In the genomic region with DNA sequence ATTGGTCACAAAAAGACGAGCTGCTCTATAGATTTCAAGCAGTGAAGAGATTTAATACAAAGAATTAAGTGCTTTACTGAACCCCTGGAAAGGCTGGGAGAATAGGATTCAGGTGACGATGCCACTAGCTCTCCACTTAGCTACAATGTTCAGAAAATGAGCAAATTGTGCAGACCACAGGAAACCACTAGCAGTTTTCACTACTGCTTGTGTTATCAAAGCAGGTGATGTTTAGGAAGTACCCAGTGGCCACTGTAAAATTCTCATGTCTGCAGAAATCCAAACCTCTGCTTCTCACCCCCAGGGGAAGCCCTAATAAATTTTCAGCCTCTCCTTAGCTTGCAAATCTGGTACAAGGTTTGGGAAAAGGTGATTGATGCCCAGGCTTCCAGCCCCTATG, we compare ENCODE assay signal across 23 cellular contexts.
"Had no signal": no experiment of that assay in that cellular context is flagged by ENCODE, and none has a peak within 500 bp of the region (broad histone marks: within the 10 kb centered on the region; RNA-seq: fewer than 3 reads in every experiment).

No MANE protein-coding gene starts in this region.

- ATAC-seq: natural killer cell; pancreas; right cardiac atrium; right lobe of liver; stimulated activated effector memory CD8-positive, alpha-beta T cell treated with anti-CD3 and anti-CD28 coated beads, Interleukin-12 subunit alpha, Interleukin-12 subunit beta, amount 100 ng/mL, for 72 hours; stimulated activated naive B cell treated with anti-CD40 and anti-IgM and Interleukin-4, amounts not matched to agents 10 μg/mL and 1 μg/mL and 100 μg/mL, for 72 hours had no signal

- H3K4me3 ChIP-seq: neural progenitor cell, pancreas, prostate gland, right lobe of liver, sigmoid colon, stomach, thoracic aorta, thyroid gland, tibial nerve, upper lobe of left lung, vagina had no signal

- H3K27me3 ChIP-seq: neural progenitor cell, right lobe of liver, sigmoid colon, stomach, thyroid gland, tibial nerve, upper lobe of left lung, vagina had no signal

- H3K27ac ChIP-seq: neural progenitor cell, pancreas, prostate gland, right lobe of liver, sigmoid colon, stomach, thoracic aorta, thyroid gland, tibial nerve, upper lobe of left lung, vagina had no signal

- H3K4me2 ChIP-seq: neural progenitor cell had no signal

- H2AFZ ChIP-seq: neural progenitor cell had no signal

- H3K9ac ChIP-seq: neural progenitor cell had no signal

- H3K9me3 ChIP-seq: prostate gland, right lobe of liver, sigmoid colon, stomach, thoracic aorta, thyroid gland, tibial nerve, upper lobe of left lung, vagina had no signal

- DNase-seq: natural killer cell; occipital lobe; pancreas; right cardiac atrium; right lobe of liver; sigmoid colon; small intestine; stimulated activated CD4-positive, alpha-beta T cell treated with anti-CD3 and anti-CD28 coated beads, Interleukin-15, amount 100 ng/mL, for 24 hours; stimulated activated CD4-positive, alpha-beta T cell treated with anti-CD3 and anti-CD28 coated beads, Interleukin-2, amount 100 ng/mL, for 24 hours; stimulated activated CD4-positive, alpha-beta T cell treated with anti-CD3 and anti-CD28 coated beads, Interleukin-2, amount 100 ng/mL, for 48 hours; stimulated activated CD4-positive, alpha-beta T cell treated with anti-CD3 and anti-CD28 coated beads, Interleukin-4, amount 100 ng/mL, for 24 hours; stimulated activated naive B cell treated with anti-CD40 and anti-IgM and Interleukin-4, amounts not matched to agents 10 μg/mL and 1 μg/mL and 100 μg/mL, for 72 hours; stimulated activated naive CD4-positive, alpha-beta T cell treated with Interleukin-2 at 50 U/mL for 16 hours; stomach; thyroid gland; trophoblast cell; upper lobe of left lung had no signal

- H3K4me1 ChIP-seq: pancreas, prostate gland, right lobe of liver, sigmoid colon, stomach, thyroid gland, upper lobe of left lung, vagina had no signal

- H3K36me3 ChIP-seq: neural progenitor cell, pancreas, prostate gland, right lobe of liver, sigmoid colon, stomach, thoracic aorta, thyroid gland, tibial nerve, upper lobe of left lung, vagina had no signal
